ENCODE assay signal across 16 cellular contexts in genomic region chr9:89458768-89459496, GRCh38. TPM values are rescaled to one million over a fixed set of nuclear protein-coding genes. Genes with fewer than 3 reads are reported as not detected.
A peak's percentile ranks its signal among the peaks of the same experiment; 100 is the strongest.
DNase-seq lines count a peak whose midpoint lies in the region; ATAC-seq and TF ChIP-seq lines count a peak whose summit lies in the region.
"Had no signal": no experiment of that assay in that cellular context is flagged by ENCODE, and none has a peak within 500 bp of the region (broad histone marks: within the 10 kb centered on the region; RNA-seq: fewer than 3 reads in every experiment).

No MANE protein-coding gene starts in this region.

- peak overlapping the region; percentile 99 for H3K27ac Mint-ChIP-seq in activated T-cell treated with anti-CD3 and anti-CD28 coated beads, Interleukin-2, amount 50 U/mL, for 24 hours
- H3K27ac Mint-ChIP-seq in T-cell: peak overlapping the region; percentile 96 to 97
- peak overlapping the region; percentile 1 for H3K27ac Mint-ChIP-seq in stimulated activated effector memory CD8-positive, alpha-beta T cell treated with anti-CD3 and anti-CD28 coated beads, Interleukin-12 subunit alpha, Interleukin-12 subunit beta, amount 100 ng/mL, for 72 hours

- H3K27me3 ChIP-seq in effector memory CD4-positive, alpha-beta T cell (replicated peaks; ENCODE audit: control insufficient read depth, insufficient read depth, low read length, poor library complexity, severe bottlenecking): no peaks in the 10 kb centered on the region
- no peaks in the 10 kb centered on the region for H3K27me3 ChIP-seq in breast epithelium
- H3K27me3 ChIP-seq: foreskin keratinocyte had no signal

- H3K36me3 Mint-ChIP-seq in activated T-cell treated with anti-CD3 and anti-CD28 coated beads, Interleukin-2, amount 50 U/mL, for 24 hours (ENCODE audit: low read depth): peaks cover 97% of the 10 kb centered on the region
- H3K36me3 Mint-ChIP-seq in T-cell: peaks cover 25% of the 10 kb centered on the region
- H3K36me3 Mint-ChIP-seq in stimulated activated effector memory CD8-positive, alpha-beta T cell treated with anti-CD3 and anti-CD28 coated beads, Interleukin-12 subunit alpha, Interleukin-12 subunit beta, amount 100 ng/mL, for 72 hours: peaks cover 90% of the 10 kb centered on the region

- H3K9me3 Mint-ChIP-seq in activated T-cell treated with anti-CD3 and anti-CD28 coated beads, Interleukin-2, amount 50 U/mL, for 24 hours: no peaks in the 10 kb centered on the region
- H3K9me3 Mint-ChIP-seq in T-cell: no peaks in the 10 kb centered on the region
- no peaks in the 10 kb centered on the region for H3K9me3 Mint-ChIP-seq in stimulated activated effector memory CD8-positive, alpha-beta T cell treated with anti-CD3 and anti-CD28 coated beads, Interleukin-12 subunit alpha, Interleukin-12 subunit beta, amount 100 ng/mL, for 72 hours

- H3K27me3 Mint-ChIP-seq in activated T-cell treated with anti-CD3 and anti-CD28 coated beads, Interleukin-2, amount 50 U/mL, for 24 hours: no peaks in the 10 kb centered on the region
- no peaks in the 10 kb centered on the region for H3K27me3 Mint-ChIP-seq in T-cell

- POLR2A ChIA-PET in T-cell (lab: Charles Lee): no interaction called here

- peaks cover 86% of the 10 kb centered on the region for H3K4me1 ChIP-seq in effector memory CD4-positive, alpha-beta T cell (ENCODE audit: control insufficient read depth, insufficient read depth, low read length, poor library complexity, severe bottlenecking)
- H3K4me1 ChIP-seq in breast epithelium: no peaks in the 10 kb centered on the region
- H3K4me1 ChIP-seq: foreskin keratinocyte had no signal

- DNase-seq in activated T-cell treated with anti-CD3 and anti-CD28 coated beads, Interleukin-2, amount 50 U/mL, for 24 hours: no peak
- no peak for DNase-seq in activated T-cell treated with anti-CD3 and anti-CD28 coated beads, Interleukin-2, amount 50 U/mL, for 48 hours
- DNase-seq in T-cell: no peak
- DNase-seq in effector memory CD4-positive, alpha-beta T cell: no peak
- no peak for DNase-seq in stimulated activated effector memory CD8-positive, alpha-beta T cell treated with anti-CD3 and anti-CD28 coated beads, Interleukin-12 subunit alpha, Interleukin-12 subunit beta, amount 100 ng/mL, for 72 hours (ENCODE audit: low spot score in 2 of 2)
- no peak for DNase-seq in breast epithelium (ENCODE audit: low spot score in 2 of 2)
- no peak for DNase-seq in NCI-H187 treated with DMSO at 0.1 percent for 48 hours (lab: John Stamatoyannopoulos, UW)
- DNase-seq: cerebellar nuclear complex, EL, foreskin keratinocyte, NCI-H1105 treated with DMSO at 0.1 percent for 48 hours had no signal

- CTCF ChIA-PET in T-cell (lab: Charles Lee): interaction anchor here in 1 of 2 donors (1.3 kb wide), 1 partner anchor 90 kb away, joined by 3 read pairs; no protein-coding TSS in a partner anchor

- no peaks in the 10 kb centered on the region for H3K9me3 ChIP-seq in effector memory CD4-positive, alpha-beta T cell (ENCODE audit: control insufficient read depth, low read length)
- H3K9me3 ChIP-seq in breast epithelium: no peaks in the 10 kb centered on the region

- TF ChIP-seq CTCF in breast epithelium (IDR thresholded peaks at IDR 0.05): no peak

- peaks cover 13% of the 10 kb centered on the region for H3K36me3 ChIP-seq in effector memory CD4-positive, alpha-beta T cell (ENCODE audit: control insufficient read depth, insufficient read depth, low read length)
- no peaks in the 10 kb centered on the region for H3K36me3 ChIP-seq in breast epithelium

- intact Hi-C loops in breast epithelium (cut with DNase I; ENCODE audit: low total_unique reads): no loop called here

- peaks cover 97% of the 10 kb centered on the region for H3K4me1 Mint-ChIP-seq in activated T-cell treated with anti-CD3 and anti-CD28 coated beads, Interleukin-2, amount 50 U/mL, for 24 hours (ENCODE audit: low read depth)
- H3K4me1 Mint-ChIP-seq in T-cell: peaks cover 98% of the 10 kb centered on the region in 3 donors
- H3K4me1 Mint-ChIP-seq in stimulated activated effector memory CD8-positive, alpha-beta T cell treated with anti-CD3 and anti-CD28 coated beads, Interleukin-12 subunit alpha, Interleukin-12 subunit beta, amount 100 ng/mL, for 72 hours: peaks cover 98% of the 10 kb centered on the region

- H3K4me3 Mint-ChIP-seq in activated T-cell treated with anti-CD3 and anti-CD28 coated beads, Interleukin-2, amount 50 U/mL, for 24 hours: no peak overlapping the region
- peak overlapping the region in 1 of 3 donors; percentile 49 for H3K4me3 Mint-ChIP-seq in T-cell
- no peak overlapping the region for H3K4me3 Mint-ChIP-seq in stimulated activated effector memory CD8-positive, alpha-beta T cell treated with anti-CD3 and anti-CD28 coated beads, Interleukin-12 subunit alpha, Interleukin-12 subunit beta, amount 100 ng/mL, for 72 hours

- peak overlapping the region; percentile 46 for H3K27ac ChIP-seq in effector memory CD4-positive, alpha-beta T cell (ENCODE audit: insufficient read depth, low read length, poor library complexity, severe bottlenecking)
- H3K27ac ChIP-seq in breast epithelium: no peak overlapping the region
- H3K27ac ChIP-seq: foreskin keratinocyte, HL-60, SK-N-MC had no signal

- no peak overlapping the region for H3K4me3 ChIP-seq in effector memory CD4-positive, alpha-beta T cell (ENCODE audit: insufficient read depth, low read depth, low read length, poor library complexity, severe bottlenecking)
- no peak overlapping the region for H3K4me3 ChIP-seq in breast epithelium
- H3K4me3 ChIP-seq: SK-N-MC, skin epidermis had no signal

- no peak for TF ChIP-seq POLR2A in breast epithelium (IDR thresholded peaks at IDR 0.05)

- ATAC-seq in T-cell (replicated peaks in 1 of 4) (no peak), GM21576 (IDR thresholded peaks at IDR 0.05; ENCODE audit: unreplicated experiment) (no peak)
- ATAC-seq in stimulated activated effector memory CD8-positive, alpha-beta T cell treated with anti-CD3 and anti-CD28 coated beads, Interleukin-12 subunit alpha, Interleukin-12 subunit beta, amount 100 ng/mL, for 72 hours: no peak
- ATAC-seq: foreskin keratinocyte, Panc1 had no signal

RNA-seq across cellular contexts. Expression of gene SEMA4D, which starts 39.0 kb away (rescaled TPM):
- 100 to 1,000 TPM; 347 to 585 (median 434) TPM for total RNA-seq in T-cell
- 10 to 100 TPM in 2 of 3 donors, 1 to 10 TPM in 1; 9.9 to 24.6 (median 16.1) TPM for total RNA-seq in breast epithelium

Comparison
In these comparisons a context has a peak if more than half of its experiments do, and no peak if none do; other contexts are left out.
1. H3K27ac Mint-ChIP-seq: peak in every context shown above with its lines; median percentile 99 in activated T-cell treated with anti-CD3 and anti-CD28 coated beads, Interleukin-2, amount 50 U/mL, for 24 hours; 96 in T-cell; 1 in stimulated activated effector memory CD8-positive, alpha-beta T cell treated with anti-CD3 and anti-CD28 coated beads, Interleukin-12 subunit alpha, Interleukin-12 subunit beta, amount 100 ng/mL, for 72 hours.
2. RNA of gene SEMA4D, which starts 39.0 kb away (total RNA-seq): 347 to 585 TPM in T-cell; 9.9 to 24.6 TPM in breast epithelium; every median in the first group is over 10 times any median in the second.